ENCODE assay signal across 17 cellular contexts in the genomic region with DNA sequence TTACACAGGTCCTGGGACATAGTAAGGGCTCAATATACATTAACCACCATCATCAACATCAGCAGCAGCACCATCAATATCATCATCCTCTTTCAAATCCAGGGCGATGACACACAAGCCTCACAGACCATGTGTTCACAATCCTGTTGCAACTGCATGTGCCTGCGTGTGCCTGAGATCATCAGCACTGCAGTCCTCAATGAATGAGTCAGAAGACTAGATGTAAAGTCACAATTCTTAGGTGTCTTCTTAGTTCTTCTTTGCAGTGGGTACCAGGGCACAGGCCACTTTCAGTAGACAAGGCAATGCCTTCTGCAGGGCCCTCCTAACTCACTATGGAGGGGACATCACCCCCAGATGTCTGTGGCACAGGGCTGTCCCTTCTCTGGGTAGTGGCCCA.
DNase-seq lines count a peak whose midpoint lies in the region; ATAC-seq and TF ChIP-seq lines count a peak whose summit lies in the region.
"Had no signal": no experiment of that assay in that cellular context is flagged by ENCODE, and none has a peak within 500 bp of the region (broad histone marks: within the 10 kb centered on the region; RNA-seq: fewer than 3 reads in every experiment).

No MANE protein-coding gene starts in this region.

- H3K4me2 ChIP-seq in mammary epithelial cell (ENCODE audit: insufficient read depth, low read depth, low read length) = no peak overlapping the region
- H3K4me2 ChIP-seq: BLaER1 treated with 17β-estradiol and CSF1 and Interleukin-3, amounts not matched to agents 10 nM and 100 nM had no signal

- H2AFZ ChIP-seq in mammary epithelial cell (ENCODE audit: low read depth, low read length) = no peak overlapping the region

- no peaks in the 10 kb centered on the region for H3K79me2 ChIP-seq in mammary epithelial cell (ENCODE audit: insufficient read depth, low read length)

- no peaks in the 10 kb centered on the region for H3K9me3 ChIP-seq in mammary epithelial cell (replicated peaks; ENCODE audit: insufficient read depth, low read length)
- H3K9me3 ChIP-seq in psoas muscle = no peaks in the 10 kb centered on the region
- H3K9me3 ChIP-seq in ascending aorta = no peaks in the 10 kb centered on the region
- H3K9me3 ChIP-seq: BLaER1 treated with 17β-estradiol and CSF1 and Interleukin-3, amounts not matched to agents 10 nM and 100 nM; upper lobe of right lung had no signal

- no peak overlapping the region for H3K27ac ChIP-seq in mammary epithelial cell (ENCODE audit: insufficient read depth, low read depth, low read length)
- H3K27ac ChIP-seq in psoas muscle = peak overlapping the region; percentile 13
- no peak overlapping the region for H3K27ac ChIP-seq in ascending aorta
- H3K27ac ChIP-seq: 22Rv1; BLaER1 treated with 17β-estradiol and CSF1 and Interleukin-3, amounts not matched to agents 10 nM and 100 nM; upper lobe of right lung had no signal

- DNase-seq in DMS 273 (lab: John Stamatoyannopoulos, UW; ENCODE audit: unreplicated experiment) (peak; percentile 11), DMS 273 treated with DMSO at 0.1 percent for 48 hours (lab: John Stamatoyannopoulos, UW) (no peak), M059J (ENCODE audit: low read depth) (peak; percentile 31), mammary epithelial cell (peak; percentile 60), psoas muscle (no peak), midbrain (lab: John Stamatoyannopoulos, UW) (no peak), ascending aorta (ENCODE audit: low spot score in 2 of 2) (no peak)
- DNase-seq: activated CD8-positive, alpha-beta memory T cell treated with anti-CD3 and anti-CD28 coated beads, Interleukin-2, amount 50 U/mL, for 4 hours; aorta; NCI-H187; NCI-H524; stimulated activated naive CD8-positive, alpha-beta T cell treated with anti-CD3 and anti-CD28 coated beads, Interleukin-15, Interleukin-2, amounts not matched to agents 100 U/mL and 50 U/mL, for 24 hours; T1000; upper lobe of right lung had no signal

- in situ Hi-C loops in mammary epithelial cell (cut with MboI; ENCODE audit: low sequenced_read_pairs in 2 of 2) = no loop called here

- H3K27me3 ChIP-seq in mammary epithelial cell (ENCODE audit: insufficient read depth, low read length) = no peaks in the 10 kb centered on the region
- H3K27me3 ChIP-seq in psoas muscle (ENCODE audit: insufficient read depth in 3 of 3, low read length in 2 of 3) = no peaks in the 10 kb centered on the region
- H3K27me3 ChIP-seq in ascending aorta = no peaks in the 10 kb centered on the region
- H3K27me3 ChIP-seq: BLaER1 treated with 17β-estradiol and CSF1 and Interleukin-3, amounts not matched to agents 10 nM and 100 nM; upper lobe of right lung had no signal

- no peak overlapping the region for H3K4me3 ChIP-seq in mammary epithelial cell (replicated peaks in 1 of 3; ENCODE audit: insufficient read depth in 1 of 3, low read depth in 2 of 3, low read length in 3 of 3)
- no peak overlapping the region for H3K4me3 ChIP-seq in psoas muscle
- no peak overlapping the region for H3K4me3 ChIP-seq in ascending aorta
- H3K4me3 ChIP-seq: BLaER1 treated with 17β-estradiol and CSF1 and Interleukin-3, amounts not matched to agents 10 nM and 100 nM; upper lobe of right lung had no signal

- H3K4me1 ChIP-seq in mammary epithelial cell (ENCODE audit: insufficient read depth, low read length) = no peaks in the 10 kb centered on the region
- no peaks in the 10 kb centered on the region for H3K4me1 ChIP-seq in psoas muscle
- H3K4me1 ChIP-seq in ascending aorta = no peaks in the 10 kb centered on the region
- H3K4me1 ChIP-seq: BLaER1 treated with 17β-estradiol and CSF1 and Interleukin-3, amounts not matched to agents 10 nM and 100 nM; upper lobe of right lung had no signal

- dilution Hi-C loops in mammary epithelial cell (cut with HindIII; ENCODE audit: low sequenced_read_pairs) = no loop called here

- 44% methylated on average over 2 of the region's 2 CpGs for WGBS in mammary epithelial cell (ENCODE audit: low coverage, missing lambda C conversion rate)
- 79 to 83% (median 81%) methylated on average over 2 of the region's 2 CpGs for WGBS in psoas muscle, 3 donors

- H4K20me1 ChIP-seq in mammary epithelial cell (ENCODE audit: insufficient read depth, low read length) = no peaks in the 10 kb centered on the region
- H4K20me1 ChIP-seq: BLaER1 treated with 17β-estradiol and CSF1 and Interleukin-3, amounts not matched to agents 10 nM and 100 nM had no signal

- BruUV-seq in mammary epithelial cell (replicated peaks; lab: Mats Ljungman, UMichigan) = no TSS peak

- no peak overlapping the region for H3K9ac ChIP-seq in mammary epithelial cell (ENCODE audit: insufficient read depth, low read length)
- H3K9ac ChIP-seq: BLaER1 treated with 17β-estradiol and CSF1 and Interleukin-3, amounts not matched to agents 10 nM and 100 nM had no signal

- H3K36me3 ChIP-seq in mammary epithelial cell (ENCODE audit: insufficient read depth, low read length) (no peaks in the 10 kb centered on the region), psoas muscle (ENCODE audit: insufficient read depth in 1 of 2, low read depth in 1 of 2) (peaks cover 7 to 99% of the 10 kb centered on the region in 2 donors), ascending aorta (peaks cover 0 to 45% of the 10 kb centered on the region in 2 donors)
- H3K36me3 ChIP-seq: BLaER1 treated with 17β-estradiol and CSF1 and Interleukin-3, amounts not matched to agents 10 nM and 100 nM; upper lobe of right lung had no signal

- CTCF ChIA-PET in mammary epithelial cell (lab: Charles Lee; ENCODE audit: low non-redundant PET) = no interaction called here

- intact Hi-C loops in mammary epithelial cell (cut with micrococcal nuclease) = no loop called here
- intact Hi-C loops in psoas muscle (cut with DNase I) = no loop called here
- intact Hi-C loops in ascending aorta (cut with DNase I) = no loop called here

- ATAC-seq in psoas muscle (peak; percentile 51 to 75 (median 68)), HG02610 (IDR thresholded peaks at IDR 0.05; ENCODE audit: unreplicated experiment) (no peak)
- ATAC-seq: stimulated activated naive CD8-positive, alpha-beta T cell treated with anti-CD3 and anti-CD28 coated beads, Interleukin-15, Interleukin-2, amounts not matched to agents 100 U/mL and 50 U/mL, for 24 hours; upper lobe of right lung had no signal

- TF ChIP-seq CTCF in mammary epithelial cell (conservative IDR thresholded peaks at IDR 0.05 in 1 of 2, IDR thresholded peaks at IDR 0.05 in 1 of 2; ENCODE audit: extremely low read depth in 1 of 2, insufficient read depth in 1 of 2, low read depth in 1 of 2, low read length in 2 of 2) (no peak), psoas muscle (IDR thresholded peaks at IDR 0.05) (no peak), ascending aorta (IDR thresholded peaks at IDR 0.05) (no peak)

Comparison
In these comparisons a context has a peak if more than half of its experiments do, and no peak if none do; other contexts are left out.
1. DNase-seq: peak in DMS 273 (single experiment), M059J (single experiment) and mammary epithelial cell (single experiment); none in DMS 273 treated with DMSO at 0.1 percent for 48 hours (single experiment), psoas muscle (0 of 2), midbrain (single experiment) and ascending aorta (0 of 2).